ENCODE assay signal across 12 cellular contexts in the genomic region with DNA sequence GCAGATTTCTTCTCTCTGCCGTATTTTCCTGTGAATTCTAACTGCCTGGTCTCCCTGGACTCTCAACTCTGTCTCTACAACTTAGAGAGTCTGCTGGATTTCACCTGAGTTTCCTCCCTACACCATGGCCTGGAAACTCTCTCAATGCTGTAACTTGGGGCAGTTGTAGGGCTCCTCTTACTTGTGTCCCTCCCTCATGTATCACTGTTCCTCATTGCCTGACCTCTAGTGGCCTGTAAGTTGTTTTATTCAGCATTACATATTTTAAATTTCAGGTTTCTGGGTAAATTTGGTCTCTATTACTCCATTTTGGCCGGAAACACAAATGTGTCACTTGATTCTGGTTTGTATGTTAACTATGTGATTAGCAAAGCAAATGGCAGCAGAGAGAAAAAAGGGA.
DNase-seq lines count a peak whose midpoint lies in the region; ATAC-seq and TF ChIP-seq lines count a peak whose summit lies in the region.
"Had no signal": no experiment of that assay in that cellular context is flagged by ENCODE, and none has a peak within 500 bp of the region (broad histone marks: within the 10 kb centered on the region; RNA-seq: fewer than 3 reads in every experiment).

No MANE protein-coding gene starts in this region.

- no peak overlapping the region for H3K4me2 ChIP-seq in osteoblast (ENCODE audit: insufficient read depth, low read length)

- no peak overlapping the region for H2AFZ ChIP-seq in osteoblast (ENCODE audit: low read length)

- no peaks in the 10 kb centered on the region for H3K27me3 ChIP-seq in osteoblast (ENCODE audit: insufficient read depth, low read length)

- no peak overlapping the region for H3K4me3 ChIP-seq in osteoblast (ENCODE audit: insufficient read depth, low read length)
- H3K4me3 ChIP-seq in mucosa of descending colon = no peak overlapping the region
- no peak overlapping the region for H3K4me3 ChIP-seq in lower leg skin (ENCODE audit: low read depth, poor library complexity, severe bottlenecking)
- H3K4me3 ChIP-seq: skin epidermis had no signal

- TF ChIP-seq CTCF in osteoblast (IDR thresholded peaks at IDR 0.05; ENCODE audit: extremely low read depth, low read depth, low read length) = peak; percentile 40
- TF ChIP-seq CTCF in mucosa of descending colon (IDR thresholded peaks at IDR 0.05) = no peak
- no peak for TF ChIP-seq CTCF in lower leg skin (IDR thresholded peaks at IDR 0.05)

- peak; percentile 45 for DNase-seq in DMS 273 (lab: John Stamatoyannopoulos, UW; ENCODE audit: unreplicated experiment)
- no peak for DNase-seq in DMS 273 treated with DMSO at 0.1 percent for 48 hours (lab: John Stamatoyannopoulos, UW)
- peak; percentile 7 for DNase-seq in NCI-H69 (lab: John Stamatoyannopoulos, UW)
- peak; percentile 4 for DNase-seq in dermis blood vessel endothelial cell
- no peak for DNase-seq in osteoblast (ENCODE audit: insufficient read length, low spot score, missing footprints)
- DNase-seq in mucosa of descending colon = no peak
- DNase-seq in lower leg skin (ENCODE audit: low spot score in 2 of 2) = no peak
- DNase-seq: activated CD8-positive, alpha-beta memory T cell treated with anti-CD3 and anti-CD28 coated beads, Interleukin-2, amount 50 U/mL, for 4 hours had no signal

- ATAC-seq in mucosa of descending colon = no peak
- ATAC-seq in GM18909 (IDR thresholded peaks at IDR 0.05; ENCODE audit: poor library complexity, unreplicated experiment) = no peak
- ATAC-seq: left lobe of liver had no signal

- H3K36me3 ChIP-seq in osteoblast (ENCODE audit: insufficient read depth, low read length) (no peaks in the 10 kb centered on the region), mucosa of descending colon (ENCODE audit: low read depth) (no peaks in the 10 kb centered on the region)

- H3K4me1 ChIP-seq in osteoblast (ENCODE audit: insufficient read depth, low read length) (no peaks in the 10 kb centered on the region), mucosa of descending colon (ENCODE audit: low read depth) (no peaks in the 10 kb centered on the region)

- H3K27ac ChIP-seq in osteoblast (ENCODE audit: low read depth, low read length) = no peak overlapping the region
- H3K27ac ChIP-seq: 22Rv1, skin epidermis had no signal

- TF ChIP-seq POLR2A in lower leg skin (IDR thresholded peaks at IDR 0.05) = no peak

- H4K20me1 ChIP-seq in osteoblast (ENCODE audit: insufficient read depth, low read length) = no peaks in the 10 kb centered on the region

- no peaks in the 10 kb centered on the region for H3K9me3 ChIP-seq in osteoblast (ENCODE audit: low read depth, low read length)
- no peaks in the 10 kb centered on the region for H3K9me3 ChIP-seq in mucosa of descending colon

- intact Hi-C loops in mucosa of descending colon (cut with DNase I, micrococcal nuclease) (no loop called here), lower leg skin (cut with DNase I; ENCODE audit: low total_unique reads) (no loop called here)

- 79 to 82% methylated on average over 2 of the region's 2 CpGs for WGBS in lower leg skin, 2 donors

- H3K79me2 ChIP-seq in osteoblast (ENCODE audit: insufficient read depth, low read length) = no peaks in the 10 kb centered on the region

Comparison
In these comparisons a context has a peak if more than half of its experiments do, and no peak if none do; other contexts are left out.
1. DNase-seq: peak in DMS 273 (single experiment), NCI-H69 (single experiment) and dermis blood vessel endothelial cell (single experiment); none in DMS 273 treated with DMSO at 0.1 percent for 48 hours (single experiment), osteoblast (single experiment), mucosa of descending colon (0 of 3) and lower leg skin (0 of 2).